1 cellular context compared by ENCODE assay signal in genomic region chr7:46233585-46234329, GRCh38.
TF ChIP-seq lines count a peak whose summit lies in the region.

No MANE protein-coding gene starts in this region.

TF ChIP-seq in GM12878, 131 proteins besides CTCF, POLR2A, EP300 and RAD21 (continued from another document):
- TF ChIP-seq, protein P1, sequence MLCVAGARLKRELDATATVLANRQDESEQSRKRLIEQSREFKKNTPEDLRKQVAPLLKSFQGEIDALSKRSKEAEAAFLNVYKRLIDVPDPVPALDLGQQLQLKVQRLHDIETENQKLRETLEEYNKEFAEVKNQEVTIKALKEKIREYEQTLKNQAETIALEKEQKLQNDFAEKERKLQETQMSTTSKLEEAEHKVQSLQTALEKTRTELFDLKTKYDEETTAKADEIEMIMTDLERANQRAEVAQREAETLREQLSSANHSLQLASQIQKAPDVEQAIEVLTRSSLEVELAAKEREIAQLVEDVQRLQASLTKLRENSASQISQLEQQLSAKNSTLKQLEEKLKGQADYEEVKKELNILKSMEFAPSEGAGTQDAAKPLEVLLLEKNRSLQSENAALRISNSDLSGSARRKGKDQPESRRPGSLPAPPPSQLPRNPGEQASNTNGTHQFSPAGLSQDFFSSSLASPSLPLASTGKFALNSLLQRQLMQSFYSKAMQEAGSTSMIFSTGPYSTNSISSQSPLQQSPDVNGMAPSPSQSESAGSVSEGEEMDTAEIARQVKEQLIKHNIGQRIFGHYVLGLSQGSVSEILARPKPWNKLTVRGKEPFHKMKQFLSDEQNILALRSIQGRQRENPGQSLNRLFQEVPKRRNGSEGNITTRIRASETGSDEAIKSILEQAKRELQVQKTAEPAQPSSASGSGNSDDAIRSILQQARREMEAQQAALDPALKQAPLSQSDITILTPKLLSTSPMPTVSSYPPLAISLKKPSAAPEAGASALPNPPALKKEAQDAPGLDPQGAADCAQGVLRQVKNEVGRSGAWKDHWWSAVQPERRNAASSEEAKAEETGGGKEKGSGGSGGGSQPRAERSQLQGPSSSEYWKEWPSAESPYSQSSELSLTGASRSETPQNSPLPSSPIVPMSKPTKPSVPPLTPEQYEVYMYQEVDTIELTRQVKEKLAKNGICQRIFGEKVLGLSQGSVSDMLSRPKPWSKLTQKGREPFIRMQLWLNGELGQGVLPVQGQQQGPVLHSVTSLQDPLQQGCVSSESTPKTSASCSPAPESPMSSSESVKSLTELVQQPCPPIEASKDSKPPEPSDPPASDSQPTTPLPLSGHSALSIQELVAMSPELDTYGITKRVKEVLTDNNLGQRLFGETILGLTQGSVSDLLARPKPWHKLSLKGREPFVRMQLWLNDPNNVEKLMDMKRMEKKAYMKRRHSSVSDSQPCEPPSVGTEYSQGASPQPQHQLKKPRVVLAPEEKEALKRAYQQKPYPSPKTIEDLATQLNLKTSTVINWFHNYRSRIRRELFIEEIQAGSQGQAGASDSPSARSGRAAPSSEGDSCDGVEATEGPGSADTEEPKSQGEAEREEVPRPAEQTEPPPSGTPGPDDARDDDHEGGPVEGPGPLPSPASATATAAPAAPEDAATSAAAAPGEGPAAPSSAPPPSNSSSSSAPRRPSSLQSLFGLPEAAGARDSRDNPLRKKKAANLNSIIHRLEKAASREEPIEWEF (IDR thresholded peaks at IDR 0.05; ENCODE audit: insufficient replicate concordance, low read depth, low read length) = no peak
- TF ChIP-seq HDAC2 (IDR thresholded peaks at IDR 0.05) = no peak
- peak; percentile 61 for TF ChIP-seq CREM (IDR thresholded peaks at IDR 0.05; ENCODE audit: low read depth)
- peak; percentile 62; the same call in 1 of the 2 replicates for TF ChIP-seq TCF12 (IDR thresholded peaks at IDR 0.05; ENCODE audit: low read depth, low read length)
- 0 out of 4 replicates have a peak, but pooled peaks of 1 of the 2 experiments have one; percentile 42 for TF ChIP-seq IKZF2 (IDR thresholded peaks at IDR 0.05)
- TF ChIP-seq SPI1 (IDR thresholded peaks at IDR 0.05; ENCODE audit: borderline replicate concordance, insufficient read depth, low read depth, low read length) = no peak
- peak; percentile 43 for TF ChIP-seq MEF2B (IDR thresholded peaks at IDR 0.05; ENCODE audit: partially characterized antibody, poor library complexity, severe bottlenecking)
- no peak for TF ChIP-seq IRF5 (IDR thresholded peaks at IDR 0.05; ENCODE audit: borderline replicate concordance)
- peak; percentile 74 for TF ChIP-seq BCL11A (IDR thresholded peaks at IDR 0.05; ENCODE audit: low read depth, low read length)
- TF ChIP-seq CBFB (IDR thresholded peaks at IDR 0.05; ENCODE audit: low read depth) = peak; percentile 49; the same call in 1 of the 2 replicates
- TF ChIP-seq RUNX3 (IDR thresholded peaks at IDR 0.05; ENCODE audit: low read length) = peak; percentile 62; the same call in 1 of the 2 replicates
- TF ChIP-seq JUNB (IDR thresholded peaks at IDR 0.05) = peak; percentile 92
- TF ChIP-seq, protein P2, sequence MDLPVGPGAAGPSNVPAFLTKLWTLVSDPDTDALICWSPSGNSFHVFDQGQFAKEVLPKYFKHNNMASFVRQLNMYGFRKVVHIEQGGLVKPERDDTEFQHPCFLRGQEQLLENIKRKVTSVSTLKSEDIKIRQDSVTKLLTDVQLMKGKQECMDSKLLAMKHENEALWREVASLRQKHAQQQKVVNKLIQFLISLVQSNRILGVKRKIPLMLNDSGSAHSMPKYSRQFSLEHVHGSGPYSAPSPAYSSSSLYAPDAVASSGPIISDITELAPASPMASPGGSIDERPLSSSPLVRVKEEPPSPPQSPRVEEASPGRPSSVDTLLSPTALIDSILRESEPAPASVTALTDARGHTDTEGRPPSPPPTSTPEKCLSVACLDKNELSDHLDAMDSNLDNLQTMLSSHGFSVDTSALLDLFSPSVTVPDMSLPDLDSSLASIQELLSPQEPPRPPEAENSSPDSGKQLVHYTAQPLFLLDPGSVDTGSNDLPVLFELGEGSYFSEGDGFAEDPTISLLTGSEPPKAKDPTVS (IDR thresholded peaks at IDR 0.05; ENCODE audit: low read depth, low read length) = no peak
- TF ChIP-seq EED (IDR thresholded peaks at IDR 0.05; ENCODE audit: low read depth) = peak; percentile 64
- TF ChIP-seq SRF (IDR thresholded peaks at IDR 0.05; ENCODE audit: low read depth in 2 of 2, low read length in 2 of 2) = peak in 1 of 2 experiments; percentile 34; a peak in 1 of 4 replicates
- no peak for TF ChIP-seq YBX1 (IDR thresholded peaks at IDR 0.05)
- TF ChIP-seq TCF7 (IDR thresholded peaks at IDR 0.05; ENCODE audit: borderline replicate concordance) = 0 out of 2 replicates have a peak, but pooled peaks have one; percentile 39
- TF ChIP-seq MXI1 (IDR thresholded peaks at IDR 0.05; ENCODE audit: low read depth, low read length) = no peak
- TF ChIP-seq RELA (IDR thresholded peaks at IDR 0.05; ENCODE audit: borderline replicate concordance, partially characterized antibody) = no peak
- TF ChIP-seq TARDBP (IDR thresholded peaks at IDR 0.05; ENCODE audit: borderline replicate concordance) = no peak
- peak; percentile 82; the same call in 1 of the 2 replicates for TF ChIP-seq FOXM1 (IDR thresholded peaks at IDR 0.05; ENCODE audit: low read depth, low read length)
- TF ChIP-seq, protein P3, sequence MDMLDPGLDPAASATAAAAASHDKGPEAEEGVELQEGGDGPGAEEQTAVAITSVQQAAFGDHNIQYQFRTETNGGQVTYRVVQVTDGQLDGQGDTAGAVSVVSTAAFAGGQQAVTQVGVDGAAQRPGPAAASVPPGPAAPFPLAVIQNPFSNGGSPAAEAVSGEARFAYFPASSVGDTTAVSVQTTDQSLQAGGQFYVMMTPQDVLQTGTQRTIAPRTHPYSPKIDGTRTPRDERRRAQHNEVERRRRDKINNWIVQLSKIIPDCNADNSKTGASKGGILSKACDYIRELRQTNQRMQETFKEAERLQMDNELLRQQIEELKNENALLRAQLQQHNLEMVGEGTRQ (IDR thresholded peaks at IDR 0.05; ENCODE audit: borderline replicate concordance, low read depth, low read length) = no peak
- no peak for TF ChIP-seq GABPA (IDR thresholded peaks at IDR 0.05; ENCODE audit: low read depth)
